9 cellular contexts compared by ENCODE assay signal in genomic region chr1:110474444-110474843, GRCh38. TPM values are rescaled to one million over a fixed set of nuclear protein-coding genes. Genes with fewer than 3 reads are reported as not detected.
"Had no signal": no experiment of that assay in that cellular context is flagged by ENCODE, and none has a peak within 500 bp of the region (broad histone marks: within the 10 kb centered on the region; RNA-seq: fewer than 3 reads in every experiment).

No MANE protein-coding gene starts in this region.

- DNase-seq: GDM1, GF-D8 had no signal

- ATAC-seq: GM12878 had no signal

- FAIRE-seq: G401.6, GM12878, GM12891, GM12892, GM18507, GM19239 had no signal

- H3K4me3 ChIP-seq: GM12878 had no signal

RNA-seq across cellular contexts. Expression of gene PROK1, which starts 23.5 kb away (rescaled TPM):
- total RNA-seq: G401, GM12878 had no signal
- polyA plus RNA-seq: GM12878 had no signal

RNA-seq across cellular contexts. Expression of gene KCNA10, which starts 44.5 kb away (rescaled TPM):
- total RNA-seq: G401, GM12878 had no signal
- polyA plus RNA-seq: GM12878 had no signal
